12 cellular contexts compared by ENCODE assay signal in genomic region chr15:47293763-47294162, GRCh38.
DNase-seq lines count a peak whose midpoint lies in the region; ATAC-seq and TF ChIP-seq lines count a peak whose summit lies in the region.
"Had no signal": no experiment of that assay in that cellular context is flagged by ENCODE, and none has a peak within 500 bp of the region (broad histone marks: within the 10 kb centered on the region; RNA-seq: fewer than 3 reads in every experiment).

No MANE protein-coding gene starts in this region.

- H3K27ac ChIP-seq in ascending aorta = no peak overlapping the region
- no peak overlapping the region for H3K27ac ChIP-seq in heart right ventricle
- H3K27ac ChIP-seq in prostate gland = no peak overlapping the region
- H3K27ac ChIP-seq in stomach = peak overlapping the region in 2 of 5 donors; percentile 3 to 53

- H3K27me3 Mint-ChIP-seq in CD14-positive monocyte (ENCODE audit: low read depth in 3 of 3) = no peaks in the 10 kb centered on the region
- H3K27me3 Mint-ChIP-seq in naive thymus-derived CD8-positive, alpha-beta T cell = peaks cover 0 to 8% (median 0%) of the 10 kb centered on the region in 5 donors
- H3K27me3 Mint-ChIP-seq: CD4-positive, alpha-beta memory T cell had no signal

- POLR2A ChIA-PET in naive thymus-derived CD8-positive, alpha-beta T cell (lab: Charles Lee) = no interaction called here

- H3K4me1 ChIP-seq in ascending aorta = peaks cover 0 to 2% of the 10 kb centered on the region in 2 donors
- H3K4me1 ChIP-seq in heart right ventricle = peaks cover 0 to 9% (median 0%) of the 10 kb centered on the region in 9 donors
- H3K4me1 ChIP-seq in prostate gland (replicated peaks) = no peaks in the 10 kb centered on the region
- H3K4me1 ChIP-seq in stomach = peaks cover 0 to 15% (median 3%) of the 10 kb centered on the region in 4 donors

- H3K4me3 Mint-ChIP-seq in CD14-positive monocyte = no peak overlapping the region
- H3K4me3 Mint-ChIP-seq in naive thymus-derived CD8-positive, alpha-beta T cell = no peak overlapping the region
- H3K4me3 Mint-ChIP-seq: CD4-positive, alpha-beta memory T cell had no signal

- DNase-seq in AG09309 (ENCODE audit: low read depth) (peak; percentile 16), ascending aorta (ENCODE audit: low spot score in 2 of 2) (peak; percentile 22 to 77), heart right ventricle (peak; percentile 41 to 44), prostate gland (ENCODE audit: low spot score) (peak; percentile 26), CD14-positive monocyte (ENCODE audit: low spot score) (no peak), stomach (no peak)
- no peak for DNase-seq in naive thymus-derived CD8-positive, alpha-beta T cell
- DNase-seq in activated effector memory CD4-positive, alpha-beta T cell treated with anti-CD3 and anti-CD28 coated beads, Interleukin-2, amount 50 U/mL, for 16 hours = no peak
- DNase-seq: CD4-positive, alpha-beta memory T cell; kidney glomerular epithelial cell; SW 1271 had no signal

- H3K36me3 Mint-ChIP-seq in CD14-positive monocyte = no peaks in the 10 kb centered on the region
- H3K36me3 Mint-ChIP-seq in naive thymus-derived CD8-positive, alpha-beta T cell = no peaks in the 10 kb centered on the region
- H3K36me3 Mint-ChIP-seq: CD4-positive, alpha-beta memory T cell had no signal

- peaks cover 0 to 9% of the 10 kb centered on the region in 2 donors for H3K9me3 ChIP-seq in ascending aorta
- H3K9me3 ChIP-seq in heart right ventricle = no peaks in the 10 kb centered on the region
- no peaks in the 10 kb centered on the region for H3K9me3 ChIP-seq in prostate gland
- H3K9me3 ChIP-seq in stomach = no peaks in the 10 kb centered on the region

- H3K4me3 ChIP-seq in AG09309 (ENCODE audit: control insufficient read depth, low read depth, low read length) (no peak overlapping the region), ascending aorta (no peak overlapping the region), heart right ventricle (no peak overlapping the region), prostate gland (no peak overlapping the region), stomach (no peak overlapping the region)

- H3K27ac Mint-ChIP-seq in CD14-positive monocyte = no peak overlapping the region
- H3K27ac Mint-ChIP-seq in naive thymus-derived CD8-positive, alpha-beta T cell = no peak overlapping the region
- H3K27ac Mint-ChIP-seq: CD4-positive, alpha-beta memory T cell had no signal

- TF ChIP-seq POLR2A in prostate gland (IDR thresholded peaks at IDR 0.05) (no peak), stomach (IDR thresholded peaks at IDR 0.05) (no peak)

- H3K27me3 ChIP-seq in ascending aorta (no peaks in the 10 kb centered on the region), heart right ventricle (no peaks in the 10 kb centered on the region), prostate gland (replicated peaks; ENCODE audit: insufficient read depth) (no peaks in the 10 kb centered on the region), stomach (no peaks in the 10 kb centered on the region)

- intact Hi-C loops in ascending aorta (cut with DNase I) (no loop called here), heart right ventricle (cut with DNase I) (loop anchor here in 1 of 10 donors (10.0 kb wide), 1 partner anchor 49 kb away; no protein-coding TSS in a partner anchor), prostate gland (cut with DNase I) (no loop called here), CD14-positive monocyte (cut with micrococcal nuclease) (no loop called here), stomach (cut with DNase I; ENCODE audit: low total_unique reads) (no loop called here)

- peaks cover 0 to 11% (median 2%) of the 10 kb centered on the region in 7 donors for H3K9me3 Mint-ChIP-seq in CD14-positive monocyte
- peaks cover 0 to 8% (median 0%) of the 10 kb centered on the region in 9 donors for H3K9me3 Mint-ChIP-seq in naive thymus-derived CD8-positive, alpha-beta T cell

- no peak for TF ChIP-seq EP300 in stomach (IDR thresholded peaks at IDR 0.05)

- H3K36me3 ChIP-seq in ascending aorta (no peaks in the 10 kb centered on the region), heart right ventricle (no peaks in the 10 kb centered on the region), prostate gland (no peaks in the 10 kb centered on the region), stomach (no peaks in the 10 kb centered on the region)

- peak; percentile 61 to 94 (median 84) for ATAC-seq in heart right ventricle
- no peak for ATAC-seq in naive thymus-derived CD8-positive, alpha-beta T cell
- ATAC-seq: HCT116 had no signal

- WGBS in heart right ventricle, 2 donors = 47 to 50% methylated on average over 4 of the region's 4 CpGs
- 8% methylated on average over 4 of the region's 4 CpGs for WGBS in prostate gland
- 34 to 58% (median 47%) methylated on average over 4 of the region's 4 CpGs for WGBS in stomach, 5 donors

- no peaks in the 10 kb centered on the region for H3K4me1 Mint-ChIP-seq in CD14-positive monocyte
- H3K4me1 Mint-ChIP-seq in naive thymus-derived CD8-positive, alpha-beta T cell = no peaks in the 10 kb centered on the region
- H3K4me1 Mint-ChIP-seq: CD4-positive, alpha-beta memory T cell had no signal

- TF ChIP-seq CTCF in AG09309 (IDR thresholded peaks at IDR 0.05; ENCODE audit: control insufficient read depth, insufficient read depth, low read depth, low read length, missing control alignments) (no peak), ascending aorta (IDR thresholded peaks at IDR 0.05) (no peak), heart right ventricle (IDR thresholded peaks at IDR 0.05) (no peak), prostate gland (IDR thresholded peaks at IDR 0.05) (no peak), CD14-positive monocyte (IDR thresholded peaks at IDR 0.05) (no peak), stomach (IDR thresholded peaks at IDR 0.05) (no peak)

Comparison
In these comparisons a context has a peak if more than half of its experiments do, and no peak if none do; other contexts are left out.
1. DNase-seq: peak in AG09309 (single experiment), ascending aorta (2 of 2), heart right ventricle (2 of 2) and prostate gland (single experiment); none in CD14-positive monocyte (single experiment), stomach (single experiment), naive thymus-derived CD8-positive, alpha-beta T cell (0 of 10) and activated effector memory CD4-positive, alpha-beta T cell treated with anti-CD3 and anti-CD28 coated beads, Interleukin-2, amount 50 U/mL, for 16 hours (single experiment).
2. ATAC-seq: peak in heart right ventricle (8 of 8); none in naive thymus-derived CD8-positive, alpha-beta T cell (0 of 2).